In genomic region chr1:218513248-218513647, GRCh38 we compare ENCODE assay signal across 21 cellular contexts.
DNase-seq lines count a peak whose midpoint lies in the region; ATAC-seq and TF ChIP-seq lines count a peak whose summit lies in the region.
"Had no signal": no experiment of that assay in that cellular context is flagged by ENCODE, and none has a peak within 500 bp of the region (broad histone marks: within the 10 kb centered on the region; RNA-seq: fewer than 3 reads in every experiment).

No MANE protein-coding gene starts in this region.

- no peak overlapping the region for H3K9ac ChIP-seq in SK-N-SH
- H3K9ac ChIP-seq: BLaER1 had no signal

- H3K4me2 ChIP-seq in SK-N-SH: no peak overlapping the region
- H3K4me2 ChIP-seq: BLaER1 had no signal

- H3K27me3 ChIP-seq in SK-N-SH (ENCODE audit: insufficient read depth): no peaks in the 10 kb centered on the region
- H3K27me3 ChIP-seq: BLaER1 had no signal

- H3K27ac ChIP-seq in SK-N-SH (ENCODE audit: low read depth in 2 of 2, low read length in 1 of 2): no peak overlapping the region
- H3K27ac ChIP-seq: BLaER1 had no signal

- POLR2A ChIA-PET in SK-N-SH (lab: Yijun Ruan, JAX): no interaction called here

- H3K36me3 ChIP-seq in SK-N-SH (replicated peaks in 1 of 2; ENCODE audit: control insufficient read depth in 1 of 2, insufficient read depth in 2 of 2, low read length in 1 of 2): no peaks in the 10 kb centered on the region
- H3K36me3 ChIP-seq: BE2C, BLaER1 had no signal

- H4K20me1 ChIP-seq in SK-N-SH (ENCODE audit: insufficient read depth): no peaks in the 10 kb centered on the region
- H4K20me1 ChIP-seq: BLaER1 had no signal

- peak in 1 of 2 experiments; percentile 52; a peak in 1 of 4 replicates for TF ChIP-seq EP300 in SK-N-SH (IDR thresholded peaks at IDR 0.05; ENCODE audit: borderline replicate concordance in 1 of 2, low read depth in 1 of 2, low read length in 1 of 2)

- WGBS in SK-N-SH (ENCODE audit: low lambda C conversion rate): 78% methylated on average over 1 of the region's 1 CpG

- DNase-seq in SK-N-SH: peak; percentile 18
- DNase-seq in DMS 273 treated with DMSO at 0.1 percent for 48 hours (lab: John Stamatoyannopoulos, UW): peak; percentile 22
- DNase-seq in T-helper 1 cell: no peak
- no peak for DNase-seq in NCI-H82 treated with DMSO at 0.1 percent for 48 hours (lab: John Stamatoyannopoulos, UW; ENCODE audit: unreplicated experiment)
- DNase-seq: 8988T; ACHN; BE2C; C1 segment of cervical spinal cord; CD4-positive, alpha-beta memory T cell; CD4-positive, CD25-positive, alpha-beta regulatory T cell; CD8-positive, alpha-beta memory T cell; COR-L47; DMS153; DMS53; DMS79; DND-41; EL; GDM1 had no signal

- CTCF ChIA-PET in SK-N-SH (lab: Yijun Ruan, JAX): no interaction called here

- no peaks in the 10 kb centered on the region for H3K79me2 ChIP-seq in SK-N-SH (ENCODE audit: insufficient read depth)

- H3K9me2 ChIP-seq in SK-N-SH: no peaks in the 10 kb centered on the region

- H3K4me3 ChIP-seq in SK-N-SH (ENCODE audit: low read depth in 2 of 2, low read length in 1 of 2): no peak overlapping the region
- H3K4me3 ChIP-seq: BLaER1, GM12878 had no signal

- ATAC-seq in SK-N-SH treated with all-trans-retinoic acid at 6 μM for 48 hours: no peak
- ATAC-seq: GM12878 had no signal

- no peaks in the 10 kb centered on the region for H3K9me3 ChIP-seq in SK-N-SH
- H3K9me3 ChIP-seq: BE2C had no signal

- H2AFZ ChIP-seq in SK-N-SH (ENCODE audit: low read depth): no peak overlapping the region

- peaks cover 0 to 11% of the 10 kb centered on the region in 2 experiments; a peak in 3 of 4 replicates for H3K4me1 ChIP-seq in SK-N-SH (ENCODE audit: control insufficient read depth in 1 of 2, insufficient read depth in 2 of 2, low read depth in 1 of 2, low read length in 1 of 2)
- H3K4me1 ChIP-seq: BE2C, BLaER1 had no signal

- no peak for TF ChIP-seq RAD21 in SK-N-SH (IDR thresholded peaks at IDR 0.05; ENCODE audit: low read length)

- no peak for TF ChIP-seq CTCF in SK-N-SH (IDR thresholded peaks at IDR 0.05)

- no peaks in the 10 kb centered on the region for H3F3A ChIP-seq in SK-N-SH (replicated peaks; ENCODE audit: insufficient read depth)

TF ChIP-seq in SK-N-SH, 30 proteins besides CTCF, POLR2A, EP300 and RAD21 (continues in another document):
- TF ChIP-seq SMC3 (IDR thresholded peaks at IDR 0.05; ENCODE audit: low read depth, low read length) (no peak), TCF12 (IDR thresholded peaks at IDR 0.05) (0 out of 2 replicates have a peak, but pooled peaks have one; percentile 25), GABPA (IDR thresholded peaks at IDR 0.05; ENCODE audit: low read depth) (no peak), FOXM1 (IDR thresholded peaks at IDR 0.05; ENCODE audit: low read depth) (no peak), RCOR1 (IDR thresholded peaks at IDR 0.05; ENCODE audit: low read length) (peak; percentile 82), MAX (IDR thresholded peaks at IDR 0.05; ENCODE audit: low read depth) (no peak), NFIC (IDR thresholded peaks at IDR 0.05; ENCODE audit: borderline replicate concordance) (no peak), MXI1 (IDR thresholded peaks at IDR 0.05; ENCODE audit: low read depth, low read length) (no peak), NRF1 (IDR thresholded peaks at IDR 0.05; ENCODE audit: low read depth, low read length) (no peak), TEAD4 (IDR thresholded peaks at IDR 0.05; ENCODE audit: borderline replicate concordance, insufficient read depth) (no peak), POLR2AphosphoS5 (IDR thresholded peaks at IDR 0.05; ENCODE audit: low read depth, low read length) (no peak), REST (IDR thresholded peaks at IDR 0.05; ENCODE audit: low read depth, low read length) (no peak)

TF ChIP-seq in SK-N-SH treated with all-trans-retinoic acid at 6 μM for 48 hours, 23 proteins besides CTCF, POLR2A, EP300 and RAD21:
- TF ChIP-seq ZFP3 (CRISPR knock-in tag; IDR thresholded peaks at IDR 0.05): no peak
- TF ChIP-seq PATZ1 (CRISPR knock-in tag; IDR thresholded peaks at IDR 0.05; ENCODE audit: borderline replicate concordance): no peak
- TF ChIP-seq ZC3H10 (CRISPR knock-in tag; IDR thresholded peaks at IDR 0.05): no peak
- TF ChIP-seq OSR1 (CRISPR knock-in tag; IDR thresholded peaks at IDR 0.05): no peak

Comparison
In these comparisons a context has a peak if more than half of its experiments do, and no peak if none do; other contexts are left out.
1. DNase-seq: peak in SK-N-SH (single experiment) and DMS 273 treated with DMSO at 0.1 percent for 48 hours (single experiment); none in T-helper 1 cell (0 of 5) and NCI-H82 treated with DMSO at 0.1 percent for 48 hours (single experiment).